18 cellular contexts compared by ENCODE assay signal in genomic region chr1:23383547-23384311, GRCh38. TPM values are rescaled to one million over a fixed set of nuclear protein-coding genes. Genes with fewer than 3 reads are reported as not detected.
DNase-seq lines count a peak whose midpoint lies in the region; ATAC-seq and TF ChIP-seq lines count a peak whose summit lies in the region.
"Had no signal": no experiment of that assay in that cellular context is flagged by ENCODE, and none has a peak within 500 bp of the region (broad histone marks: within the 10 kb centered on the region; RNA-seq: fewer than 3 reads in every experiment).

No MANE protein-coding gene starts in this region.

- H3K27me3 ChIP-seq in colonic mucosa = no peaks in the 10 kb centered on the region
- H3K27me3 ChIP-seq in gastrocnemius medialis = no peaks in the 10 kb centered on the region
- H3K27me3 ChIP-seq: dorsolateral prefrontal cortex, stomach had no signal

- no peak for DNase-seq in colonic mucosa
- DNase-seq in left ventricle myocardium superior = no peak
- DNase-seq in gastrocnemius medialis = peak in 1 of 2 donors; percentile 56
- DNase-seq in NCI-H2081 (lab: John Stamatoyannopoulos, UW) = no peak
- no peak for DNase-seq in Calu3
- DNase-seq in cerebellar nuclear complex (lab: John Stamatoyannopoulos, UW) = no peak
- no peak for DNase-seq in GM19240 (ENCODE audit: insufficient read length, low spot score)
- DNase-seq: activated gamma-delta T cell treated with Interleukin-2 at 50 U/mL for 16 hours, anterior cingulate cortex, dorsolateral prefrontal cortex, H7, NCI-H1694 treated with DMSO at 0.1 percent for 48 hours, NCI-H446 treated with DMSO at 0.1 percent for 48 hours, SHP77 treated with DMSO at 0.1 percent for 48 hours, stomach, T-helper 9 cell had no signal

- H3K27ac Mint-ChIP-seq in Calu3 (ENCODE audit: unreplicated experiment) = no peak overlapping the region

- no TSS peak for BruUV-seq in Calu3 (replicated peaks; lab: Mats Ljungman, UMichigan)

- H3K9me3 Mint-ChIP-seq in Calu3 (ENCODE audit: low read depth, unreplicated experiment) = no peaks in the 10 kb centered on the region

- H3K36me3 ChIP-seq in colonic mucosa = no peaks in the 10 kb centered on the region
- H3K36me3 ChIP-seq in gastrocnemius medialis = peaks cover 0 to 29% of the 10 kb centered on the region in 2 donors

- TF ChIP-seq CTCF in colonic mucosa (IDR thresholded peaks at IDR 0.05) (no peak), gastrocnemius medialis (IDR thresholded peaks at IDR 0.05 in 4 of 5, conservative IDR thresholded peaks at IDR 0.05 in 1 of 5) (no peak), Calu3 (IDR thresholded peaks at IDR 0.05; ENCODE audit: unreplicated experiment) (no peak)

- H3K27ac ChIP-seq in colonic mucosa = peak overlapping the region; percentile 9
- H3K27ac ChIP-seq in gastrocnemius medialis = peak overlapping the region in 3 of 4 donors; percentile 36 to 72 (median 66)
- H3K27ac ChIP-seq: dorsolateral prefrontal cortex, parathyroid adenoma had no signal

- intact Hi-C loops in colonic mucosa (cut with DNase I) (no loop called here), left ventricle myocardium superior (cut with micrococcal nuclease) (no loop called here), gastrocnemius medialis (cut with DNase I; ENCODE audit: low total_unique reads) (no loop called here), Calu3 (cut with micrococcal nuclease; ENCODE audit: unreplicated experiment) (no loop called here)

- H3K4me3 ChIP-seq in colonic mucosa (no peak overlapping the region), gastrocnemius medialis (no peak overlapping the region)
- H3K4me3 ChIP-seq: dorsolateral prefrontal cortex, stomach had no signal

- in situ Hi-C loops in gastrocnemius medialis (cut with MboI; ENCODE audit: low sequenced_read_pairs in 4 of 4) = no loop called here

- H3K4me1 Mint-ChIP-seq in Calu3 (ENCODE audit: low read depth, unreplicated experiment) = peaks cover 10% of the 10 kb centered on the region

- TF ChIP-seq EP300 in Ishikawa (IDR thresholded peaks at IDR 0.05; ENCODE audit: borderline replicate concordance) = no peak

- CTCF ChIA-PET in Calu3 (lab: Charles Lee) = no interaction called here

- no peak for TF ChIP-seq RAD21 in Ishikawa (IDR thresholded peaks at IDR 0.05; ENCODE audit: low read depth)

- no peaks in the 10 kb centered on the region for H3K9me3 ChIP-seq in colonic mucosa
- no peaks in the 10 kb centered on the region for H3K9me3 ChIP-seq in gastrocnemius medialis
- H3K9me3 ChIP-seq: stomach had no signal

- H3K9ac ChIP-seq in colonic mucosa (ENCODE audit: low read depth in 2 of 2, low read length in 2 of 2) = no peak overlapping the region
- H3K9ac ChIP-seq: parathyroid adenoma had no signal

- H3K4me3 Mint-ChIP-seq in Calu3 (ENCODE audit: low read depth, unreplicated experiment) = no peak overlapping the region

- H3K27me3 Mint-ChIP-seq in Calu3 (ENCODE audit: unreplicated experiment) = no peaks in the 10 kb centered on the region

- H3K36me3 Mint-ChIP-seq in Calu3 (ENCODE audit: insufficient read depth, unreplicated experiment) = no peaks in the 10 kb centered on the region

- ATAC-seq in left ventricle myocardium superior = peak; percentile 68
- peak; percentile 77 to 78 for ATAC-seq in gastrocnemius medialis

- TF ChIP-seq POLR2A in gastrocnemius medialis (IDR thresholded peaks at IDR 0.05) = no peak

- H3K4me1 ChIP-seq in colonic mucosa = no peaks in the 10 kb centered on the region
- H3K4me1 ChIP-seq in gastrocnemius medialis = peaks cover 5 to 14% of the 10 kb centered on the region in 2 donors
- H3K4me1 ChIP-seq: parathyroid adenoma had no signal

TF ChIP-seq in Ishikawa, 13 proteins besides CTCF, POLR2A, EP300 and RAD21:
- no peak for TF ChIP-seq CEBPB (IDR thresholded peaks at IDR 0.05)
- peak; percentile 92 for TF ChIP-seq USF1 (IDR thresholded peaks at IDR 0.05)
- peak; percentile 66 for TF ChIP-seq MAX (IDR thresholded peaks at IDR 0.05)
- TF ChIP-seq TAF1 (IDR thresholded peaks at IDR 0.05; ENCODE audit: low read depth) = no peak

RNA-seq across cellular contexts. Expression of gene ZNF436, which starts 14.1 kb away (rescaled TPM):
- 10 to 100 TPM in 1 of 2 donors, 1 to 10 TPM in 1; 7.1 to 13.9 TPM for total RNA-seq in colonic mucosa
- 12.4 TPM for total RNA-seq in left ventricle myocardium superior
- total RNA-seq in gastrocnemius medialis = 1 to 10 TPM; 6.0 to 7.1 (median 6.8) TPM
- total RNA-seq in Calu3 (2022) = 5.8 and 6.1 TPM in 2 replicates

RNA-seq across cellular contexts. Expression of gene HNRNPR, which starts 39.6 kb away (rescaled TPM):
- total RNA-seq in colonic mucosa (100 to 1,000 TPM; 103 to 165 TPM), left ventricle myocardium superior (54.9 TPM), gastrocnemius medialis (10 to 100 TPM; 36.5 to 56.3 (median 44.5) TPM), Calu3 (2022) (126 TPM in 2 replicates)

RNA-seq across cellular contexts. Expression of gene TCEA3, which starts 40.8 kb away (rescaled TPM):
- total RNA-seq in colonic mucosa (100 to 1,000 TPM; 128 to 133 TPM), left ventricle myocardium superior (81.0 TPM), gastrocnemius medialis (100 to 1,000 TPM; 128 to 242 (median 179) TPM), Calu3 (2022) (1.5 and 2.7 TPM in 2 replicates)

Comparison
In these comparisons a context has a peak if more than half of its experiments do, and no peak if none do; other contexts are left out.
1. RNA of gene TCEA3, which starts 40.8 kb away (total RNA-seq): 128 to 242 TPM in gastrocnemius medialis, 128 to 133 TPM in colonic mucosa and 81.0 TPM in left ventricle myocardium superior (single experiment); 1.5 to 2.7 TPM in Calu3; every median in the first group is over 10 times any median in the second.